3 cellular contexts compared by ENCODE assay signal in the genomic region with DNA sequence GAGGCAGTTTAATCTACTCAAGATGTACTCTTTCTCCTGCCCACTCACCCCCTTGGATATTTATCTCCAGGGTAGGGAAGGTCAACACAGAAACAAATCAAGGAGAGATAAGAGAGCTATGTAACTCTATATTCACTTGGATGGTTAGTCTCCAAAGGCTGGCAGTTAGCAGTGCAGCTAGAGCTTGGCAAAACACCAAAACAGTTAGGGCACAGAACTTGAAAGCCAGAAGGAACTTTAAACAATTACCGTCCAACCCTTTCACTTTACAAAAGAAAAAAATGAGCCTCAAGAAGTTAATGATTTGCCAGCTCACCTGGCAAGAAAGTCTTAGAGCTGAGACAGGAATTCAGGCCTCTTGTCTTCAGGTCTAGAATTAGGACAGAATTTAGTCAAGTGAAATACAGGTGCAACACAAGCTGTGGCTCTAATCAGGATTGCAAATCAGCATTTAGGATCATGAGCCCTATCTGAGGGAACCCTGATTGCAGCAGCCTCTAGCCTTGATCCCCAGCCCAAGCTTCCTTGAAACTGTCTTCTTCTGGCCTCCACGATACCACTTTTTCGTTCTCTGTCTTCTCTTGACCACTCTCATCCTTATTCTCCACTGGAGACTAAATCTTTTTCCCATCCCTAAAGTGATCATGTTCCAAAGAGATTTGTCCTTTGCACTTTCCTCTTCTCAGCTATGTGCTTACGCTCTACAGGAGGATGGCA.
TF ChIP-seq lines count a peak whose summit lies in the region.

No MANE protein-coding gene starts in this region.

TF ChIP-seq in GM12878, 131 proteins besides CTCF, POLR2A, EP300 and RAD21 (continued from another document):
- TF ChIP-seq IKZF1 (conservative IDR thresholded peaks at IDR 0.05) (0 out of 2 replicates have a peak, but pooled peaks have one; percentile 9), MYC (IDR thresholded peaks at IDR 0.05; ENCODE audit: insufficient read depth, insufficient read length, insufficient replicate concordance, low read length, severe bottlenecking) (no peak), YY1 (IDR thresholded peaks at IDR 0.05; ENCODE audit: low read depth, low read length) (no peak), SREBF1 (IDR thresholded peaks at IDR 0.05; ENCODE audit: low read length) (no peak), CHD1 (IDR thresholded peaks at IDR 0.05; ENCODE audit: low read depth, low read length) (no peak), KLF5 (IDR thresholded peaks at IDR 0.05; ENCODE audit: partially characterized antibody) (no peak)
- TF ChIP-seq, protein P1, sequence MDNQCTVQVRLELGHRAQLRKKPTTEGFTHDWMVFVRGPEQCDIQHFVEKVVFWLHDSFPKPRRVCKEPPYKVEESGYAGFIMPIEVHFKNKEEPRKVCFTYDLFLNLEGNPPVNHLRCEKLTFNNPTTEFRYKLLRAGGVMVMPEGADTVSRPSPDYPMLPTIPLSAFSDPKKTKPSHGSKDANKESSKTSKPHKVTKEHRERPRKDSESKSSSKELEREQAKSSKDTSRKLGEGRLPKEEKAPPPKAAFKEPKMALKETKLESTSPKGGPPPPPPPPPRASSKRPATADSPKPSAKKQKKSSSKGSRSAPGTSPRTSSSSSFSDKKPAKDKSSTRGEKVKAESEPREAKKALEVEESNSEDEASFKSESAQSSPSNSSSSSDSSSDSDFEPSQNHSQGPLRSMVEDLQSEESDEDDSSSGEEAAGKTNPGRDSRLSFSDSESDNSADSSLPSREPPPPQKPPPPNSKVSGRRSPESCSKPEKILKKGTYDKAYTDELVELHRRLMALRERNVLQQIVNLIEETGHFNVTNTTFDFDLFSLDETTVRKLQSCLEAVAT (IDR thresholded peaks at IDR 0.05), result 0 out of 2 replicates have a peak, but pooled peaks have one; percentile 15
- TF ChIP-seq, protein P2, sequence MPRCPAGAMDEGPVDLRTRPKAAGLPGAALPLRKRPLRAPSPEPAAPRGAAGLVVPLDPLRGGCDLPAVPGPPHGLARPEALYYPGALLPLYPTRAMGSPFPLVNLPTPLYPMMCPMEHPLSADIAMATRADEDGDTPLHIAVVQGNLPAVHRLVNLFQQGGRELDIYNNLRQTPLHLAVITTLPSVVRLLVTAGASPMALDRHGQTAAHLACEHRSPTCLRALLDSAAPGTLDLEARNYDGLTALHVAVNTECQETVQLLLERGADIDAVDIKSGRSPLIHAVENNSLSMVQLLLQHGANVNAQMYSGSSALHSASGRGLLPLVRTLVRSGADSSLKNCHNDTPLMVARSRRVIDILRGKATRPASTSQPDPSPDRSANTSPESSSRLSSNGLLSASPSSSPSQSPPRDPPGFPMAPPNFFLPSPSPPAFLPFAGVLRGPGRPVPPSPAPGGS (IDR thresholded peaks at IDR 0.05; ENCODE audit: borderline replicate concordance, insufficient read depth, low read depth, low read length, poor library complexity, severe bottlenecking), result no peak
TF ChIP-seq in GM12878: peak in this region for 2.

TF ChIP-seq in WTC11, 78 proteins besides CTCF, POLR2A, EP300 and RAD21 (continued from another document and continues in another):
- TF ChIP-seq E2F1 (CRISPR knock-in tag; IDR thresholded peaks at IDR 0.05) (no peak), ZNF317 (CRISPR knock-in tag; IDR thresholded peaks at IDR 0.05; ENCODE audit: borderline replicate concordance, low read depth) (no peak), ZNF396 (CRISPR knock-in tag; IDR thresholded peaks at IDR 0.05; ENCODE audit: borderline replicate concordance) (no peak), FOXP1 (CRISPR knock-in tag; IDR thresholded peaks at IDR 0.05; ENCODE audit: borderline replicate concordance) (no peak), PRRX2 (CRISPR knock-in tag; IDR thresholded peaks at IDR 0.05) (no peak), HMGXB4 (CRISPR knock-in tag; IDR thresholded peaks at IDR 0.05) (no peak)
- TF ChIP-seq, protein P3, sequence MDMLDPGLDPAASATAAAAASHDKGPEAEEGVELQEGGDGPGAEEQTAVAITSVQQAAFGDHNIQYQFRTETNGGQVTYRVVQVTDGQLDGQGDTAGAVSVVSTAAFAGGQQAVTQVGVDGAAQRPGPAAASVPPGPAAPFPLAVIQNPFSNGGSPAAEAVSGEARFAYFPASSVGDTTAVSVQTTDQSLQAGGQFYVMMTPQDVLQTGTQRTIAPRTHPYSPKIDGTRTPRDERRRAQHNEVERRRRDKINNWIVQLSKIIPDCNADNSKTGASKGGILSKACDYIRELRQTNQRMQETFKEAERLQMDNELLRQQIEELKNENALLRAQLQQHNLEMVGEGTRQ (CRISPR knock-in tag; IDR thresholded peaks at IDR 0.05), result no peak
- TF ChIP-seq, protein P4, sequence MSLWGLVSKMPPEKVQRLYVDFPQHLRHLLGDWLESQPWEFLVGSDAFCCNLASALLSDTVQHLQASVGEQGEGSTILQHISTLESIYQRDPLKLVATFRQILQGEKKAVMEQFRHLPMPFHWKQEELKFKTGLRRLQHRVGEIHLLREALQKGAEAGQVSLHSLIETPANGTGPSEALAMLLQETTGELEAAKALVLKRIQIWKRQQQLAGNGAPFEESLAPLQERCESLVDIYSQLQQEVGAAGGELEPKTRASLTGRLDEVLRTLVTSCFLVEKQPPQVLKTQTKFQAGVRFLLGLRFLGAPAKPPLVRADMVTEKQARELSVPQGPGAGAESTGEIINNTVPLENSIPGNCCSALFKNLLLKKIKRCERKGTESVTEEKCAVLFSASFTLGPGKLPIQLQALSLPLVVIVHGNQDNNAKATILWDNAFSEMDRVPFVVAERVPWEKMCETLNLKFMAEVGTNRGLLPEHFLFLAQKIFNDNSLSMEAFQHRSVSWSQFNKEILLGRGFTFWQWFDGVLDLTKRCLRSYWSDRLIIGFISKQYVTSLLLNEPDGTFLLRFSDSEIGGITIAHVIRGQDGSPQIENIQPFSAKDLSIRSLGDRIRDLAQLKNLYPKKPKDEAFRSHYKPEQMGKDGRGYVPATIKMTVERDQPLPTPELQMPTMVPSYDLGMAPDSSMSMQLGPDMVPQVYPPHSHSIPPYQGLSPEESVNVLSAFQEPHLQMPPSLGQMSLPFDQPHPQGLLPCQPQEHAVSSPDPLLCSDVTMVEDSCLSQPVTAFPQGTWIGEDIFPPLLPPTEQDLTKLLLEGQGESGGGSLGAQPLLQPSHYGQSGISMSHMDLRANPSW (CRISPR knock-in tag; conservative IDR thresholded peaks at IDR 0.05; ENCODE audit: low read depth), result no peak
- TF ChIP-seq, protein P5, sequence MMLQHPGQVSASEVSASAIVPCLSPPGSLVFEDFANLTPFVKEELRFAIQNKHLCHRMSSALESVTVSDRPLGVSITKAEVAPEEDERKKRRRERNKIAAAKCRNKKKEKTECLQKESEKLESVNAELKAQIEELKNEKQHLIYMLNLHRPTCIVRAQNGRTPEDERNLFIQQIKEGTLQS (CRISPR knock-in tag; conservative IDR thresholded peaks at IDR 0.05), result no peak

TF ChIP-seq in GM12891, 5 proteins besides CTCF, POLR2A, EP300 and RAD21 (continued from another document):
- no peak for TF ChIP-seq PAX5 (IDR thresholded peaks at IDR 0.05; ENCODE audit: insufficient read depth, low read length, severe bottlenecking)
- no peak for TF ChIP-seq POLR2AphosphoS5 (IDR thresholded peaks at IDR 0.05; ENCODE audit: low read depth, low read length)
